In genomic region chr6:138034229-138034628, GRCh38 we compare ENCODE assay signal across 1 cellular context.
TF ChIP-seq lines count a peak whose summit lies in the region.

No MANE protein-coding gene starts in this region.

TF ChIP-seq in HepG2, 621 proteins besides CTCF, POLR2A, EP300 and RAD21:
- TF ChIP-seq ZNF275 (CRISPR knock-in tag; IDR thresholded peaks at IDR 0.05; ENCODE audit: borderline replicate concordance) (no peak), JUND (CRISPR knock-in tag; IDR thresholded peaks at IDR 0.05) (no peak), ZNF574 (CRISPR knock-in tag; IDR thresholded peaks at IDR 0.05) (no peak), FOXA3 (CRISPR knock-in tag; IDR thresholded peaks at IDR 0.05) (no peak), SP5 (CRISPR knock-in tag; IDR thresholded peaks at IDR 0.05; ENCODE audit: borderline replicate concordance, low read depth) (peak; percentile 61; the same call in 1 of the 2 replicates), ZNF276 (CRISPR knock-in tag; IDR thresholded peaks at IDR 0.05; ENCODE audit: low read depth) (no peak), NR2F6 (IDR thresholded peaks at IDR 0.05) (no peak; the same call in 1 of the 2 replicates), NR2F6 (CRISPR knock-in tag; IDR thresholded peaks at IDR 0.05) (peak; percentile 26; the same call in 1 of the 2 replicates), HNRNPUL1 (IDR thresholded peaks at IDR 0.05; ENCODE audit: low read depth, low read length) (no peak), MXD1 (CRISPR knock-in tag; IDR thresholded peaks at IDR 0.05) (0 out of 2 replicates have a peak, but pooled peaks have one; percentile 9)
